1 cellular context compared by ENCODE assay signal in genomic region chr4:74658114-74658513, GRCh38.
TF ChIP-seq lines count a peak whose summit lies in the region.

No MANE protein-coding gene starts in this region.

TF ChIP-seq in A549, 52 proteins besides CTCF, POLR2A, EP300 and RAD21 (continued from another document):
- no peak for TF ChIP-seq RARB (CRISPR knock-in tag; IDR thresholded peaks at IDR 0.05)
- peak; percentile 19; the same call in 1 of the 2 replicates for TF ChIP-seq EHF (CRISPR knock-in tag; IDR thresholded peaks at IDR 0.05)
- TF ChIP-seq CHD2 (IDR thresholded peaks at IDR 0.05; ENCODE audit: low read length, partially characterized antibody): no peak
TF ChIP-seq in A549: peak in this region for 3.
